In the genomic region with DNA sequence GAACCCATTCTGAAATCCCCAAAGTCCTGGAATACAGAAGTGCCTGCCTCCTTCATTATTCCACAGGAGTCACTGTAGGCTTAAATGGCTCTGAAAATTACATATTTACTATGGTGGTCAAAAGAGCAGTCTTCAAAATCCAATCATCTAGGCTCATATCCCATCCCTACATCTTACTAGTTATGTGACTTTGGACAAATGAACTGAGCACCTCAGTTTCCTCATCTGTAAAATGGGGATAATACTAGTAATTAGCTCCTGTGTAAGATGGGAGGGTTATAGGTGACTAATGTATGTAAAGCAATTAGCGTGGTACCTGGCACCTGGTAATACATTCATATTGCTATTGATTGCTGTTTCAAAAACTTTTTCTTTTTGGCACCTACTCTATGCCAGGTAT, we compare ENCODE assay signal across 22 cellular contexts.
A peak's percentile ranks its signal among the peaks of the same experiment; 100 is the strongest.
DNase-seq lines count a peak whose midpoint lies in the region; ATAC-seq, FAIRE-seq and TF ChIP-seq lines count a peak whose summit lies in the region.
"Had no signal": no experiment of that assay in that cellular context is flagged by ENCODE, and none has a peak within 500 bp of the region (broad histone marks: within the 10 kb centered on the region; RNA-seq: fewer than 3 reads in every experiment).

No MANE protein-coding gene starts in this region.

- H3K27me3 ChIP-seq in SK-N-SH (ENCODE audit: insufficient read depth), result no peaks in the 10 kb centered on the region
- no peaks in the 10 kb centered on the region for H3K27me3 ChIP-seq in OCI-LY3 (ENCODE audit: low read depth, low read length)
- no peaks in the 10 kb centered on the region for H3K27me3 ChIP-seq in K562 (ENCODE audit: control insufficient read depth in 2 of 2, insufficient read depth in 2 of 2, low read length in 2 of 2)
- H3K27me3 ChIP-seq: BLaER1 treated with 17β-estradiol and CSF1 and Interleukin-3, amounts not matched to agents 10 nM and 100 nM had no signal

- no peaks in the 10 kb centered on the region for H3K27me3 Mint-ChIP-seq in stimulated activated memory B cell treated with anti-CD40 and anti-IgM and Interleukin-4, amounts not matched to agents 10 μg/mL and 1 μg/mL and 100 μg/mL, for 72 hours
- H3K27me3 Mint-ChIP-seq: B cell; CD8-positive, alpha-beta memory T cell had no signal

- H3K4me1 ChIP-seq in SK-N-SH (ENCODE audit: control insufficient read depth in 1 of 2, insufficient read depth in 2 of 2, low read depth in 1 of 2, low read length in 1 of 2) (peaks cover 3 to 12% of the 10 kb centered on the region in 2 experiments; a peak in 2 of 4 replicates), OCI-LY3 (ENCODE audit: low read length) (peaks cover 22% of the 10 kb centered on the region), K562 (replicated peaks in 1 of 2; ENCODE audit: control insufficient read depth in 2 of 2, insufficient read depth in 2 of 2, low read length in 2 of 2) (peaks cover 0 to 4% of the 10 kb centered on the region in 2 experiments; a peak in 1 of 5 replicates)

- peak overlapping the region in 1 of 2 experiments; percentile 37; a peak in 1 of 4 replicates for H3K27ac ChIP-seq in SK-N-SH (ENCODE audit: low read depth in 2 of 2, low read length in 1 of 2)
- H3K27ac ChIP-seq in OCI-LY3 (ENCODE audit: low read length), result no peak overlapping the region
- H3K27ac ChIP-seq in K562 (ENCODE audit: extremely low read depth, low read depth, low read length), result no peak overlapping the region
- H3K27ac ChIP-seq: 22Rv1, HL-60 had no signal

- DNase-seq in SK-N-SH, result no peak
- no peak for DNase-seq in K562 (ENCODE audit: extremely low read depth in 1 of 4, low spot score in 3 of 4)
- no peak for DNase-seq in 8988T
- DNase-seq: CD8-positive, alpha-beta memory T cell; COR-L47; DMS 273 treated with DMSO at 0.1 percent for 48 hours; DMS53; DND-41; EL; HCEC 1CT had no signal

- no peak overlapping the region for H3K4me3 Mint-ChIP-seq in stimulated activated memory B cell treated with anti-CD40 and anti-IgM and Interleukin-4, amounts not matched to agents 10 μg/mL and 1 μg/mL and 100 μg/mL, for 72 hours
- H3K4me3 Mint-ChIP-seq: B cell; CD8-positive, alpha-beta memory T cell; GM23338 had no signal

- no peaks in the 10 kb centered on the region for H3K9me3 ChIP-seq in SK-N-SH
- H3K9me3 ChIP-seq in OCI-LY3 (ENCODE audit: insufficient read depth, low read length), result no peaks in the 10 kb centered on the region
- H3K9me3 ChIP-seq in K562 (replicated peaks; ENCODE audit: control insufficient read depth, insufficient read depth, low read depth, low read length), result no peaks in the 10 kb centered on the region
- H3K9me3 ChIP-seq: BLaER1 treated with 17β-estradiol and CSF1 and Interleukin-3, amounts not matched to agents 10 nM and 100 nM had no signal

- no peak for TF ChIP-seq CTCF in SK-N-SH (IDR thresholded peaks at IDR 0.05)
- no peak for TF ChIP-seq CTCF in OCI-LY3 (IDR thresholded peaks at IDR 0.05; ENCODE audit: low read depth, low read length)
- no peak for TF ChIP-seq CTCF in K562 (IDR thresholded peaks at IDR 0.05 in 2 of 3, conservative IDR thresholded peaks at IDR 0.05 in 1 of 3; ENCODE audit: insufficient read depth in 2 of 3, low read depth in 1 of 3, low read length in 3 of 3)

- H3K4me2 ChIP-seq in SK-N-SH (peak overlapping the region; percentile 55; the same call in 1 of the 2 replicates), OCI-LY3 (ENCODE audit: low read length) (peak overlapping the region; percentile 45; the same call in 1 of the 2 replicates), K562 (ENCODE audit: insufficient read depth, low read length) (no peak overlapping the region)
- H3K4me2 ChIP-seq: GM23338 had no signal

- peaks cover 5% of the 10 kb centered on the region for H3F3A ChIP-seq in SK-N-SH (replicated peaks; ENCODE audit: insufficient read depth)

- no peak for TF ChIP-seq POLR2A in K562 (conservative IDR thresholded peaks at IDR 0.05)

- no peak; the same call in 2 of the 3 replicates for ATAC-seq in SK-N-SH treated with all-trans-retinoic acid at 6 μM for 48 hours
- ATAC-seq in K562, result no peak
- no peak for ATAC-seq in stimulated activated memory B cell treated with anti-CD40 and anti-IgM and Interleukin-4, amounts not matched to agents 10 μg/mL and 1 μg/mL and 100 μg/mL, for 72 hours
- no peak for ATAC-seq in GM21786 (IDR thresholded peaks at IDR 0.05; ENCODE audit: unreplicated experiment)
- ATAC-seq: GM23338 had no signal

- H3K4me3 ChIP-seq in SK-N-SH (ENCODE audit: low read depth in 2 of 2, low read length in 1 of 2) (no peak overlapping the region), OCI-LY3 (ENCODE audit: low read length) (no peak overlapping the region), K562 (no peak overlapping the region)
- H3K4me3 ChIP-seq: BLaER1 treated with 17β-estradiol and CSF1 and Interleukin-3, amounts not matched to agents 10 nM and 100 nM; GM12878; GM23338 had no signal

- intact Hi-C loops in K562 (cut with micrococcal nuclease), result no loop called here

- TF ChIP-seq EP300 in SK-N-SH (IDR thresholded peaks at IDR 0.05; ENCODE audit: borderline replicate concordance in 1 of 2, low read depth in 1 of 2, low read length in 1 of 2) (no peak), K562 (IDR thresholded peaks at IDR 0.05; ENCODE audit: low read length) (no peak)

- H2AFZ ChIP-seq in SK-N-SH (ENCODE audit: low read depth) (no peak overlapping the region), OCI-LY3 (ENCODE audit: low read depth, low read length) (no peak overlapping the region), K562 (ENCODE audit: low read depth, low read length) (no peak overlapping the region)
- H2AFZ ChIP-seq: GM23338 had no signal

- no peaks in the 10 kb centered on the region for H4K20me1 ChIP-seq in SK-N-SH (ENCODE audit: insufficient read depth)
- no peaks in the 10 kb centered on the region for H4K20me1 ChIP-seq in OCI-LY3 (ENCODE audit: insufficient read depth, low read length)
- H4K20me1 ChIP-seq in K562 (replicated peaks; ENCODE audit: control insufficient read depth, insufficient read depth, low read length), result peaks cover 13% of the 10 kb centered on the region

- H3K9me2 ChIP-seq in SK-N-SH, result no peaks in the 10 kb centered on the region

- WGBS in SK-N-SH (ENCODE audit: low lambda C conversion rate), result 100% methylated on average over 1 of the region's 1 CpG
- WGBS in K562 (ENCODE audit: insufficient coverage, low coverage, missing lambda C conversion rate), result 92% methylated on average over 1 of the region's 1 CpG

- H3K79me2 ChIP-seq in SK-N-SH (ENCODE audit: insufficient read depth), result no peaks in the 10 kb centered on the region
- no peaks in the 10 kb centered on the region for H3K79me2 ChIP-seq in OCI-LY3 (ENCODE audit: low read length)
- H3K79me2 ChIP-seq in K562 (ENCODE audit: control insufficient read depth, insufficient read depth, low read length), result no peaks in the 10 kb centered on the region; the same call in 2 of the 3 replicates

- FAIRE-seq in K562 (lab: Jason Lieb, UNC), result no peak
- FAIRE-seq: GM12878, GM19239, H54 had no signal

- H3K9ac ChIP-seq in SK-N-SH, result no peak overlapping the region
- no peak overlapping the region for H3K9ac ChIP-seq in OCI-LY3 (ENCODE audit: low read length)
- H3K9ac ChIP-seq in K562 (ENCODE audit: insufficient read depth in 1 of 2, low read depth in 2 of 2, low read length in 2 of 2), result no peak overlapping the region
- H3K9ac ChIP-seq: BLaER1 treated with 17β-estradiol and CSF1 and Interleukin-3, amounts not matched to agents 10 nM and 100 nM had no signal

- CTCF ChIA-PET in SK-N-SH (lab: Yijun Ruan, JAX) (interaction anchor here (1.9 kb wide), 1 partner anchor 10 kb away, joined by 4 read pairs; no protein-coding TSS in a partner anchor), K562 (lab: Yijun Ruan, JAX; ENCODE audit: low intra/inter-chr PET ratio) (no interaction called here)

- peaks cover 50% of the 10 kb centered on the region for H3K4me1 Mint-ChIP-seq in stimulated activated memory B cell treated with anti-CD40 and anti-IgM and Interleukin-4, amounts not matched to agents 10 μg/mL and 1 μg/mL and 100 μg/mL, for 72 hours

- H3K36me3 ChIP-seq in SK-N-SH (replicated peaks in 1 of 2; ENCODE audit: control insufficient read depth in 1 of 2, insufficient read depth in 2 of 2, low read length in 1 of 2) (no peaks in the 10 kb centered on the region), OCI-LY3 (replicated peaks; ENCODE audit: low read depth, low read length) (no peaks in the 10 kb centered on the region), K562 (ENCODE audit: control insufficient read depth, insufficient read depth, low read length) (0 out of 3 replicates have a peak, but pooled peaks cover 7% of the 10 kb centered on the region)

- H3K36me3 Mint-ChIP-seq in stimulated activated memory B cell treated with anti-CD40 and anti-IgM and Interleukin-4, amounts not matched to agents 10 μg/mL and 1 μg/mL and 100 μg/mL, for 72 hours, result peaks cover 37% of the 10 kb centered on the region

- in situ Hi-C loops in K562 (cut with MboI), result no loop called here

- H3K27ac Mint-ChIP-seq in stimulated activated memory B cell treated with anti-CD40 and anti-IgM and Interleukin-4, amounts not matched to agents 10 μg/mL and 1 μg/mL and 100 μg/mL, for 72 hours, result peak overlapping the region; percentile 64
- H3K27ac Mint-ChIP-seq: B cell, GM23338 had no signal

- no peaks in the 10 kb centered on the region for H3K9me3 Mint-ChIP-seq in stimulated activated memory B cell treated with anti-CD40 and anti-IgM and Interleukin-4, amounts not matched to agents 10 μg/mL and 1 μg/mL and 100 μg/mL, for 72 hours
- H3K9me3 Mint-ChIP-seq: CD8-positive, alpha-beta memory T cell; GM23338 had no signal

- no TSS peak for BruUV-seq in K562 (replicated peaks; lab: Mats Ljungman, UMichigan)

- H3K9me1 ChIP-seq in K562 (ENCODE audit: control insufficient read depth, insufficient read depth, low read length), result peaks cover 7% of the 10 kb centered on the region

- POLR2A ChIA-PET in SK-N-SH (lab: Yijun Ruan, JAX) (no interaction called here), K562 (lab: Yijun Ruan, JAX) (no interaction called here)

- no peak for TF ChIP-seq RAD21 in SK-N-SH (IDR thresholded peaks at IDR 0.05; ENCODE audit: low read length)
- TF ChIP-seq RAD21 in K562 (CRISPR knock-in tag; conservative IDR thresholded peaks at IDR 0.05 in 1 of 2, IDR thresholded peaks at IDR 0.05 in 1 of 2), result no peak

TF ChIP-seq in SK-N-SH, 30 proteins besides CTCF, POLR2A, EP300 and RAD21 (continues in another document):
- TF ChIP-seq FOXM1 (IDR thresholded peaks at IDR 0.05; ENCODE audit: low read depth), result no peak
- no peak for TF ChIP-seq FOXJ3 (CRISPR knock-in tag; IDR thresholded peaks at IDR 0.05)
- no peak for TF ChIP-seq MEF2A (IDR thresholded peaks at IDR 0.05; ENCODE audit: borderline replicate concordance, low read depth)
- TF ChIP-seq NRF1 (IDR thresholded peaks at IDR 0.05; ENCODE audit: low read depth, low read length), result no peak

TF ChIP-seq in K562, 482 proteins besides CTCF, POLR2A, EP300 and RAD21 (continues in another document):
- no peak for TF ChIP-seq HNRNPK (IDR thresholded peaks at IDR 0.05; ENCODE audit: low read depth, low read length, poor library complexity, severe bottlenecking)
- peak; percentile 41; the same call in 1 of the 2 replicates for TF ChIP-seq BCOR (IDR thresholded peaks at IDR 0.05)
